In genomic region chrX:78103656-78104446, GRCh38 we compare ENCODE assay signal across 8 cellular contexts.
DNase-seq lines count a peak whose midpoint lies in the region; ATAC-seq and TF ChIP-seq lines count a peak whose summit lies in the region.

Gene PGK1 (plus strand): TSS chrX:78104248. CDS start chrX:78104341, 93 bp downstream.

- peak within 1 kb of the TSS; percentile 70 for H3K4me3 ChIP-seq in AG09309 (ENCODE audit: control insufficient read depth, low read depth, low read length)

- no peak for TF ChIP-seq CTCF in AG09309 (IDR thresholded peaks at IDR 0.05; ENCODE audit: control insufficient read depth, insufficient read depth, low read depth, low read length, missing control alignments)

- DNase-seq in AG09309 (ENCODE audit: low read depth), result peak; percentile 88
- DNase-seq in NCI-H446 (lab: John Stamatoyannopoulos, UW), result peak; percentile 75 to 96
- DNase-seq in cerebellar cortex (ENCODE audit: low spot score), result peak; percentile 91
- DNase-seq in islet precursor cell, result peak; percentile 98
- DNase-seq in stimulated activated CD4-positive, alpha-beta T cell treated with anti-CD3 and anti-CD28 coated beads, Interleukin-12 subunit alpha, Interleukin-12 subunit beta, amount 100 ng/mL, for 48 hours (ENCODE audit: low read depth in 2 of 3, low spot score in 1 of 3), result peak; percentile 77 to 91 (median 88)

- ATAC-seq in GM19025 (IDR thresholded peaks at IDR 0.05; ENCODE audit: low read depth, unreplicated experiment) (peak; percentile 97), HG03342 (IDR thresholded peaks at IDR 0.05; ENCODE audit: unreplicated experiment) (peak; percentile 95)
- ATAC-seq in activated CD4-positive, CD25-positive, alpha-beta regulatory T cell treated with anti-CD3 and anti-CD28 coated beads, Interleukin-2, amount 50 U/mL, for 24 hours, result peak; percentile 97 to 98

Comparison
In these comparisons a context has a peak if more than half of its experiments do, and no peak if none do; other contexts are left out.
1. Peak in every context shown above with its lines: DNase-seq, ATAC-seq and H3K4me3 ChIP-seq.